Comparison of ENCODE assay signal across 1 cellular context in genomic region chr17:48558057-48558456, GRCh38.
TF ChIP-seq lines count a peak whose summit lies in the region.

No MANE protein-coding gene starts in this region.

TF ChIP-seq in IMR-90, 13 proteins besides CTCF, POLR2A, EP300 and RAD21:
- no peak for TF ChIP-seq MXI1 (IDR thresholded peaks at IDR 0.05; ENCODE audit: borderline replicate concordance, low read depth, low read length)
- TF ChIP-seq MAZ (IDR thresholded peaks at IDR 0.05; ENCODE audit: borderline replicate concordance, low read depth, low read length), result no peak
- no peak for TF ChIP-seq ELK1 (IDR thresholded peaks at IDR 0.05; ENCODE audit: borderline replicate concordance, low read depth, low read length)
- TF ChIP-seq NFE2L2 (IDR thresholded peaks at IDR 0.05; ENCODE audit: low read depth, low read length), result no peak
- TF ChIP-seq USF2 (IDR thresholded peaks at IDR 0.05; ENCODE audit: low read depth, low read length), result no peak
- no peak for TF ChIP-seq RFX5 (IDR thresholded peaks at IDR 0.05; ENCODE audit: low read depth, low read length)
- no peak for TF ChIP-seq FOS (IDR thresholded peaks at IDR 0.05; ENCODE audit: low read depth, low read length)
- no peak for TF ChIP-seq CHD1 (IDR thresholded peaks at IDR 0.05; ENCODE audit: low read depth, low read length)
- no peak for TF ChIP-seq MAFK (IDR thresholded peaks at IDR 0.05; ENCODE audit: low read depth, low read length)
- no peak for TF ChIP-seq CEBPB (IDR thresholded peaks at IDR 0.05; ENCODE audit: low read depth, low read length)
- TF ChIP-seq BHLHE40 (IDR thresholded peaks at IDR 0.05; ENCODE audit: low read depth, low read length), result no peak
- no peak for TF ChIP-seq SMC3 (IDR thresholded peaks at IDR 0.05; ENCODE audit: low read depth, low read length)
- TF ChIP-seq RCOR1 (IDR thresholded peaks at IDR 0.05; ENCODE audit: insufficient replicate concordance, low read length), result no peak
